Comparison of ENCODE assay signal across 22 cellular contexts in genomic region chr3:144840866-144841265, GRCh38.
DNase-seq lines count a peak whose midpoint lies in the region; FAIRE-seq and TF ChIP-seq lines count a peak whose summit lies in the region.
"Had no signal": no experiment of that assay in that cellular context is flagged by ENCODE, and none has a peak within 500 bp of the region (broad histone marks: within the 10 kb centered on the region; RNA-seq: fewer than 3 reads in every experiment).

No MANE protein-coding gene starts in this region.

- TF ChIP-seq CTCF in kidney (IDR thresholded peaks at IDR 0.05; ENCODE audit: borderline replicate concordance, extremely low read depth, insufficient read depth) (no peak), sigmoid colon (IDR thresholded peaks at IDR 0.05) (no peak), osteocyte (IDR thresholded peaks at IDR 0.05) (no peak)

- no peak overlapping the region for H3K4me3 Mint-ChIP-seq in osteocyte (ENCODE audit: unreplicated experiment)
- H3K4me3 Mint-ChIP-seq: GM23338, HFFc6 had no signal

- intact Hi-C loops in kidney (cut with DNase I) (no loop called here), sigmoid colon (cut with DNase I) (no loop called here)

- H3K4me1 Mint-ChIP-seq in osteocyte (ENCODE audit: unreplicated experiment): no peaks in the 10 kb centered on the region
- H3K4me1 Mint-ChIP-seq: GM23338 had no signal

- peak; percentile 2 for DNase-seq in A172 (ENCODE audit: low spot score)
- DNase-seq in OCI-M1 (lab: John Stamatoyannopoulos, UW): peak; percentile 59
- peak; percentile 4 for DNase-seq in dermis blood vessel endothelial cell
- no peak for DNase-seq in kidney
- DNase-seq in sigmoid colon: no peak
- DNase-seq in NK-92 treated with Interleukin-12 subunit alpha and Interleukin-12 subunit beta, amount 100 ng/mL, for 24 hours (lab: John Stamatoyannopoulos, UW): no peak
- DNase-seq in osteocyte (ENCODE audit: extremely low spot score, unreplicated experiment): no peak
- DNase-seq in NCI-H1930 (lab: John Stamatoyannopoulos, UW): no peak
- DNase-seq: 8988T, Calu3, HFFc6, Kasumi-1, NCI-H1105 treated with DMSO at 0.1 percent for 48 hours, NCI-H146, NCI-H2029 treated with DMSO at 0.1 percent for 48 hours, NCI-H526 treated with DMSO at 0.1 percent for 48 hours, SIG-M5 had no signal

- peaks cover 0 to 6% of the 10 kb centered on the region in 2 donors for H3K9me3 ChIP-seq in kidney (ENCODE audit: control insufficient read depth in 1 of 2, low read length in 2 of 2)
- H3K9me3 ChIP-seq in sigmoid colon: peaks cover 0 to 7% (median 0%) of the 10 kb centered on the region in 4 donors

- H3K4me3 ChIP-seq in kidney (ENCODE audit: low read length in 2 of 2) (no peak overlapping the region), sigmoid colon (no peak overlapping the region)
- H3K4me3 ChIP-seq: GM23338, HAP-1, K562, SK-N-MC had no signal

- 26 to 62% methylated on average over 1 of the region's 1 CpG for WGBS in sigmoid colon, 2 donors

- H3K36me3 ChIP-seq in kidney (ENCODE audit: control insufficient read depth in 1 of 2, insufficient read depth in 2 of 2, low read length in 2 of 2) (no peaks in the 10 kb centered on the region), sigmoid colon (no peaks in the 10 kb centered on the region)
- H3K36me3 ChIP-seq: HAP-1 had no signal

- peaks cover 2% of the 10 kb centered on the region for H3K36me3 Mint-ChIP-seq in osteocyte (ENCODE audit: unreplicated experiment)

- no peak overlapping the region for H3K9ac ChIP-seq in kidney (ENCODE audit: low read length in 2 of 2)

- H3K27ac ChIP-seq in kidney (ENCODE audit: low read depth in 2 of 2, low read length in 2 of 2): no peak overlapping the region
- H3K27ac ChIP-seq in sigmoid colon: no peak overlapping the region
- H3K27ac ChIP-seq: SK-N-MC had no signal

- no peak for TF ChIP-seq EP300 in sigmoid colon (IDR thresholded peaks at IDR 0.05)

- H3K9me3 Mint-ChIP-seq in osteocyte (ENCODE audit: unreplicated experiment): peaks cover 14% of the 10 kb centered on the region

- H3K27me3 Mint-ChIP-seq in osteocyte (ENCODE audit: unreplicated experiment): no peaks in the 10 kb centered on the region

- no peaks in the 10 kb centered on the region for H3K4me1 ChIP-seq in kidney (ENCODE audit: control insufficient read depth in 1 of 2, insufficient read depth in 1 of 2, low read depth in 1 of 2, low read length in 2 of 2)
- H3K4me1 ChIP-seq in sigmoid colon: no peaks in the 10 kb centered on the region
- H3K4me1 ChIP-seq: HAP-1 had no signal

- no peak overlapping the region for H3K27ac Mint-ChIP-seq in osteocyte (ENCODE audit: unreplicated experiment)
- H3K27ac Mint-ChIP-seq: GM23338, HFFc6 had no signal

- no peaks in the 10 kb centered on the region for H3K27me3 ChIP-seq in sigmoid colon

- FAIRE-seq in kidney (lab: Jason Lieb, UNC): peak; percentile 82
- FAIRE-seq: HTR-8/SVneo, K562 had no signal

- no peak for TF ChIP-seq POLR2A in sigmoid colon (IDR thresholded peaks at IDR 0.05)

Comparison
In these comparisons a context has a peak if more than half of its experiments do, and no peak if none do; other contexts are left out.
1. DNase-seq: peak in A172 (single experiment), OCI-M1 (single experiment) and dermis blood vessel endothelial cell (single experiment); none in kidney (single experiment), sigmoid colon (single experiment), NK-92 treated with Interleukin-12 subunit alpha and Interleukin-12 subunit beta, amount 100 ng/mL, for 24 hours (single experiment), osteocyte (single experiment) and NCI-H1930 (0 of 2).